ENCODE assay signal across 19 cellular contexts in genomic region chr6:1135726-1136414, GRCh38.
A peak's percentile ranks its signal among the peaks of the same experiment; 100 is the strongest.
DNase-seq lines count a peak whose midpoint lies in the region; ATAC-seq and TF ChIP-seq lines count a peak whose summit lies in the region.
"Had no signal": no experiment of that assay in that cellular context is flagged by ENCODE, and none has a peak within 500 bp of the region (broad histone marks: within the 10 kb centered on the region; RNA-seq: fewer than 3 reads in every experiment).

No MANE protein-coding gene starts in this region.

- H3K9me3 ChIP-seq in GM23248 (ENCODE audit: low read depth) (no peaks in the 10 kb centered on the region), gastroesophageal sphincter (peaks cover 0 to 9% (median 0%) of the 10 kb centered on the region in 3 donors)

- H3K27me3 Mint-ChIP-seq in brain: peaks cover 18% of the 10 kb centered on the region

- H2AFZ ChIP-seq in GM23248: peak overlapping the region; percentile 18; the same call in 1 of the 2 replicates

- intact Hi-C loops in sciatic nerve (cut with DNase I): no loop called here

- WGBS in GM23248 (ENCODE audit: low coverage in 1 of 2, low lambda C conversion rate in 2 of 2, missing lambda C conversion rate in 2 of 2), 2 experiments: 20% methylated on average over 7 of the region's 7 CpGs
- WGBS in gastroesophageal sphincter (ENCODE audit: low coverage in 1 of 2), 2 donors: 49 to 58% methylated on average over 6 to 7 of the region's 7 CpGs

- H3K4me3 Mint-ChIP-seq in brain: peak overlapping the region in 4 of 5 experiments; percentile 48 to 78 (median 67)
- H3K4me3 Mint-ChIP-seq: activated B cell treated with CpG ODN at 0.5 μM for 24 hours, T-helper 17 cell had no signal

- no peaks in the 10 kb centered on the region for H3K27me3 ChIP-seq in GM23248 (replicated peaks; ENCODE audit: insufficient read depth)
- H3K27me3 ChIP-seq in gastroesophageal sphincter: no peaks in the 10 kb centered on the region

- peaks cover 29% of the 10 kb centered on the region for H3K4me1 ChIP-seq in GM23248 (ENCODE audit: insufficient read depth)
- peaks cover 0 to 30% (median 0%) of the 10 kb centered on the region in 3 donors for H3K4me1 ChIP-seq in gastroesophageal sphincter

- no peaks in the 10 kb centered on the region for H4K20me1 ChIP-seq in GM23248 (ENCODE audit: insufficient read depth)

- H3K4me3 ChIP-seq in GM23248 (peak overlapping the region; percentile 44), gastroesophageal sphincter (no peak overlapping the region)

- peak overlapping the region; percentile 67 to 94 (median 86) for H3K27ac Mint-ChIP-seq in brain
- H3K27ac Mint-ChIP-seq: activated B cell treated with CpG ODN at 0.5 μM for 24 hours, T-helper 17 cell had no signal

- peaks cover 9 to 31% (median 17%) of the 10 kb centered on the region in 5 experiments for H3K9me3 Mint-ChIP-seq in brain

- peaks cover 17% of the 10 kb centered on the region for H3F3A ChIP-seq in GM23248 (ENCODE audit: insufficient read depth)

- peak; percentile 66 for DNase-seq in GM23248
- no peak for DNase-seq in sciatic nerve (ENCODE audit: low spot score)
- no peak for DNase-seq in NCI-H1694 (lab: John Stamatoyannopoulos, UW)
- DNase-seq in Ammon's horn (ENCODE audit: low spot score): no peak
- DNase-seq in NK-92 (lab: John Stamatoyannopoulos, UW; ENCODE audit: unreplicated experiment): no peak
- DNase-seq: activated B cell treated with CpG ODN at 0.5 μM for 24 hours; activated CD8-positive, alpha-beta memory T cell treated with anti-CD3 and anti-CD28 coated beads for 24 hours; DND-41; effector CD8-positive, alpha-beta T cell; left colon; NCI-H2081 treated with DMSO at 0.1 percent for 48 hours; NCI-H510A treated with DMSO at 0.1 percent for 48 hours; occipital lobe; SHP77; stimulated activated CD4-positive, alpha-beta T cell treated with anti-CD3 and anti-CD28 coated beads, Interleukin-4, amount 100 ng/mL, for 1 hour; T-helper 17 cell had no signal

- ATAC-seq in gastroesophageal sphincter: peak; percentile 29
- peak; percentile 74 for ATAC-seq in sciatic nerve
- ATAC-seq in HG03378 (IDR thresholded peaks at IDR 0.05; ENCODE audit: unreplicated experiment): no peak
- ATAC-seq: left colon, T-helper 17 cell had no signal

- peak overlapping the region; percentile 65 for H3K9ac ChIP-seq in GM23248

- H3K27ac ChIP-seq in GM23248 (peak overlapping the region; percentile 83), gastroesophageal sphincter (peak overlapping the region in 3 of 4 donors; percentile 70 to 71 (median 70))

- H3K79me2 ChIP-seq in GM23248 (ENCODE audit: insufficient read depth): no peaks in the 10 kb centered on the region

- no peaks in the 10 kb centered on the region for H3K9me2 ChIP-seq in GM23248 (ENCODE audit: insufficient read depth)

- TF ChIP-seq CTCF in brain (conservative IDR thresholded peaks at IDR 0.05): no peak
- TF ChIP-seq CTCF in gastroesophageal sphincter (IDR thresholded peaks at IDR 0.05): no peak

- peak overlapping the region; percentile 74 for H3K4me2 ChIP-seq in GM23248 (ENCODE audit: unreplicated experiment)

- no peaks in the 10 kb centered on the region for H3K36me3 ChIP-seq in GM23248 (ENCODE audit: low read depth)
- H3K36me3 ChIP-seq in gastroesophageal sphincter: no peaks in the 10 kb centered on the region

- in situ Hi-C loops in GM23248 (cut with MboI): no loop called here

- TF ChIP-seq POLR2A in gastroesophageal sphincter (IDR thresholded peaks at IDR 0.05): no peak

- H3K4me1 Mint-ChIP-seq in brain: peaks cover 35% of the 10 kb centered on the region
- H3K4me1 Mint-ChIP-seq: activated B cell treated with CpG ODN at 0.5 μM for 24 hours had no signal

- no peaks in the 10 kb centered on the region for H3K36me3 Mint-ChIP-seq in brain

- TF ChIP-seq EP300 in gastroesophageal sphincter (IDR thresholded peaks at IDR 0.05): no peak
